36 cellular contexts compared by ENCODE assay signal in the genomic region with DNA sequence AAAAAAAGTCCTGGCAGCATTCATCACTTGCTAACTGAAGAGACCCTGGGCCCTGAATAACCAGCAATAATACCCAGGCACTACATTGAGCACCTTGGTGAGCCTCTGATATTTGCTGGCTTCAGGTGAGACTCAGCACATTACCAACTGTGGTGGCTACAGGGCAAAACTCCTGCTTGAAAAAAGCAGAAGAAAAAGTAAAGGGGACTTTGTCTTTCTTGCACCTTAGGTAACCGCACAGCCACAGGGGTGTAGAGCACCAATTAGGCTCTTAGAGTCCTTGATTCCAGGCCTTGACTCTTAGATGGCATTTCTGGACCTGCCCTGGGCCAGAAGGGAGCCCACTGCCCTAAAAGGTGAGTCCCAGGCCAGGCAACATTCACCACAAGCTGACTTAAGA.
"Had no signal": no experiment of that assay in that cellular context is flagged by ENCODE, and none has a peak within 500 bp of the region (broad histone marks: within the 10 kb centered on the region; RNA-seq: fewer than 3 reads in every experiment).

No MANE protein-coding gene starts in this region.

- H3K4me1 Mint-ChIP-seq: activated naive CD4-positive, alpha-beta T cell treated with anti-CD3 and anti-CD28 coated beads, Interleukin-2, amount 50 U/mL, for 24 hours had no signal

- H3K4me3 ChIP-seq: ascending aorta, cardiac muscle cell had no signal

- H3K27me3 ChIP-seq: ascending aorta, cardiac muscle cell had no signal

- ATAC-seq: activated CD4-positive, CD25-positive, alpha-beta regulatory T cell treated with anti-CD3 and anti-CD28 coated beads, Interleukin-2, amount 50 U/mL, for 24 hours; activated CD8-positive, alpha-beta memory T cell treated with anti-CD3 and anti-CD28 coated beads, Interleukin-2, amount 10 ng/mL, durations not matched to agents 7 days and 5 days; activated CD8-positive, alpha-beta T cell treated with anti-CD3 and anti-CD28 coated beads, Interleukin-2, amount 10 ng/mL, durations not matched to agents 7 days and 5 days; activated naive CD8-positive, alpha-beta T cell treated with anti-CD3 and anti-CD28 coated beads, Interleukin-2, amount 50 U/mL, for 24 hours; WTC11 had no signal

- H3K27ac Mint-ChIP-seq: activated CD4-positive, alpha-beta memory T cell treated with anti-CD3 and anti-CD28 coated beads, Interleukin-2, amount 10 ng/mL, durations not matched to agents 7 days and 5 days; activated CD8-positive, alpha-beta T cell treated with anti-CD3 and anti-CD28 coated beads, Interleukin-2, amount 10 ng/mL, durations not matched to agents 7 days and 5 days; activated naive CD4-positive, alpha-beta T cell treated with anti-CD3 and anti-CD28 coated beads, Interleukin-2, amount 10 ng/mL, durations not matched to agents 7 days and 5 days; activated naive CD4-positive, alpha-beta T cell treated with anti-CD3 and anti-CD28 coated beads, Interleukin-2, amount 50 U/mL, for 24 hours; activated naive CD8-positive, alpha-beta T cell treated with anti-CD3 and anti-CD28 coated beads, Interleukin-2, amount 50 U/mL, for 24 hours; activated T-cell treated with anti-CD3 and anti-CD28 coated beads, Interleukin-2, amount 50 U/mL, for 24 hours; brain; T-helper 1 cell treated with Interleukin-12 subunit alpha and Interleukin-12 subunit beta and Interleukin-4 antibody, amounts not matched to agents 30 μg/mL and 1 μg/mL, for 36 hours; T-helper 2 cell treated with Interferon-gamma antibody and Interleukin-4, amounts not matched to agents 5 μg/mL and 100 μg/mL, for 36 hours; WTC11 had no signal

- H3K27ac ChIP-seq: ascending aorta, cardiac muscle cell, WERI-Rb-1 had no signal

- H3K36me3 Mint-ChIP-seq: brain had no signal

- H3K36me3 ChIP-seq: ascending aorta, cardiac muscle cell, WERI-Rb-1 had no signal

- H3K4me3 Mint-ChIP-seq: activated CD4-positive, alpha-beta memory T cell treated with anti-CD3 and anti-CD28 coated beads, Interleukin-2, amount 10 ng/mL, durations not matched to agents 7 days and 5 days; activated CD4-positive, alpha-beta T cell treated with anti-CD3 and anti-CD28 coated beads, Interleukin-2, amount 10 ng/mL, durations not matched to agents 7 days and 5 days; activated CD8-positive, alpha-beta memory T cell treated with anti-CD3 and anti-CD28 coated beads, Interleukin-2, amount 10 ng/mL, durations not matched to agents 7 days and 5 days; activated CD8-positive, alpha-beta T cell treated with anti-CD3 and anti-CD28 coated beads, Interleukin-2, amount 10 ng/mL, durations not matched to agents 7 days and 5 days; activated naive CD4-positive, alpha-beta T cell treated with anti-CD3 and anti-CD28 coated beads, Interleukin-2, amount 10 ng/mL, durations not matched to agents 7 days and 5 days; activated naive CD4-positive, alpha-beta T cell treated with anti-CD3 and anti-CD28 coated beads, Interleukin-2, amount 50 U/mL, for 24 hours; activated naive CD8-positive, alpha-beta T cell; activated naive CD8-positive, alpha-beta T cell treated with anti-CD3 and anti-CD28 coated beads, Interleukin-2, amount 10 ng/mL, durations not matched to agents 7 days and 5 days; activated naive CD8-positive, alpha-beta T cell treated with anti-CD3 and anti-CD28 coated beads, Interleukin-2, amount 50 U/mL, for 24 hours; activated T-cell treated with anti-CD3 and anti-CD28 coated beads, Interleukin-2, amount 50 U/mL, for 24 hours; brain; central memory CD8-positive, alpha-beta T cell; T-helper 1 cell treated with Interleukin-12 subunit alpha and Interleukin-12 subunit beta and Interleukin-4 antibody, amounts not matched to agents 30 μg/mL and 1 μg/mL, for 36 hours; T-helper 2 cell treated with Interferon-gamma antibody and Interleukin-4, amounts not matched to agents 5 μg/mL and 100 μg/mL, for 36 hours; WTC11 had no signal

- H3K4me1 ChIP-seq: ascending aorta had no signal

- H3K27me3 Mint-ChIP-seq: activated CD4-positive, alpha-beta memory T cell treated with anti-CD3 and anti-CD28 coated beads, Interleukin-2, amount 10 ng/mL, durations not matched to agents 7 days and 5 days; activated CD4-positive, alpha-beta T cell treated with anti-CD3 and anti-CD28 coated beads, Interleukin-2, amount 10 ng/mL, durations not matched to agents 7 days and 5 days; activated CD8-positive, alpha-beta memory T cell treated with anti-CD3 and anti-CD28 coated beads, Interleukin-2, amount 10 ng/mL, durations not matched to agents 7 days and 5 days; activated naive CD4-positive, alpha-beta T cell treated with anti-CD3 and anti-CD28 coated beads, Interleukin-2, amount 50 U/mL, for 24 hours; activated naive CD8-positive, alpha-beta T cell; activated naive CD8-positive, alpha-beta T cell treated with anti-CD3 and anti-CD28 coated beads, Interleukin-2, amount 10 ng/mL, durations not matched to agents 7 days and 5 days; activated naive CD8-positive, alpha-beta T cell treated with anti-CD3 and anti-CD28 coated beads, Interleukin-2, amount 50 U/mL, for 24 hours; activated T-cell treated with anti-CD3 and anti-CD28 coated beads, Interleukin-2, amount 50 U/mL, for 24 hours; brain; central memory CD8-positive, alpha-beta T cell had no signal

- DNase-seq: activated CD4-positive, alpha-beta memory T cell treated with anti-CD3 and anti-CD28 coated beads, Interleukin-2, amount 10 ng/mL, durations not matched to agents 7 days and 5 days; activated CD4-positive, alpha-beta T cell treated with anti-CD3 and anti-CD28 coated beads for 1 hour; activated CD4-positive, alpha-beta T cell treated with anti-CD3 and anti-CD28 coated beads for 4 hours; activated CD4-positive, alpha-beta T cell treated with anti-CD3 and anti-CD28 coated beads, Interleukin-2, amount 10 ng/mL, durations not matched to agents 7 days and 5 days; activated CD4-positive, alpha-beta T cell treated with anti-CD3 and anti-CD28 coated beads, Interleukin-2, amount 50 U/mL, for 48 hours; activated CD4-positive, CD25-positive, alpha-beta regulatory T cell; activated CD8-positive, alpha-beta memory T cell treated with anti-CD3 and anti-CD28 coated beads for 24 hours; activated CD8-positive, alpha-beta memory T cell treated with anti-CD3 and anti-CD28 coated beads, Interleukin-2, amount 10 ng/mL, durations not matched to agents 7 days and 5 days; activated CD8-positive, alpha-beta memory T cell treated with anti-CD3 and anti-CD28 coated beads, Interleukin-2, amount 50 U/mL, for 48 hours; activated CD8-positive, alpha-beta T cell treated with anti-CD3 and anti-CD28 coated beads, Interleukin-2, amount 10 ng/mL, durations not matched to agents 7 days and 5 days; activated effector memory CD4-positive, alpha-beta T cell treated with Interleukin-2 at 50 U/mL for 16 hours; activated gamma-delta T cell; activated naive CD4-positive, alpha-beta T cell treated with anti-CD3 and anti-CD28 coated beads, Interleukin-2, amount 10 ng/mL, durations not matched to agents 7 days and 5 days; activated naive CD4-positive, alpha-beta T cell treated with Interleukin-2 at 50 U/mL for 16 hours; activated naive CD8-positive, alpha-beta T cell treated with anti-CD3 and anti-CD28 coated beads, Interleukin-2, amount 10 ng/mL, durations not matched to agents 7 days and 5 days; activated naive CD8-positive, alpha-beta T cell treated with anti-CD3 and anti-CD28 coated beads, Interleukin-2, amount 50 U/mL, for 24 hours; activated T-cell treated with anti-CD3 and anti-CD28 coated beads, Interleukin-2, amount 50 U/mL, for 24 hours; amygdala; anterior cingulate cortex; caudate nucleus; cerebellar nuclear complex; SW 1271; T-helper 1 cell; T-helper 2 cell; T-helper 9 cell; WERI-Rb-1 had no signal
